1 cellular context compared by ENCODE assay signal in genomic region chr15:74865316-74865715, GRCh38.
TF ChIP-seq lines count a peak whose summit lies in the region.

No MANE protein-coding gene starts in this region.

TF ChIP-seq in HCT116, 20 proteins besides CTCF, POLR2A, EP300 and RAD21 (continued from another document):
- TF ChIP-seq REST (IDR thresholded peaks at IDR 0.05; ENCODE audit: low read depth) = no peak
- TF ChIP-seq ZBTB33 (IDR thresholded peaks at IDR 0.05; ENCODE audit: extremely low read depth, insufficient replicate concordance, low read length) = no peak
- TF ChIP-seq ZNF274 (IDR thresholded peaks at IDR 0.05; ENCODE audit: low read depth, low read length) = no peak
- no peak for TF ChIP-seq POLR2AphosphoS5 (IDR thresholded peaks at IDR 0.05; ENCODE audit: low read depth, low read length)
TF ChIP-seq in HCT116: peak in this region for 0.
